Comparison of ENCODE assay signal across 10 cellular contexts in genomic region chr14:52741865-52742264, GRCh38. TPM values are rescaled to one million over a fixed set of nuclear protein-coding genes. Genes with fewer than 3 reads are reported as not detected.
A peak's percentile ranks its signal among the peaks of the same experiment; 100 is the strongest.
DNase-seq lines count a peak whose midpoint lies in the region; ATAC-seq, FAIRE-seq and TF ChIP-seq lines count a peak whose summit lies in the region.
"Had no signal": no experiment of that assay in that cellular context is flagged by ENCODE, and none has a peak within 500 bp of the region (broad histone marks: within the 10 kb centered on the region; RNA-seq: fewer than 3 reads in every experiment).

No MANE protein-coding gene starts in this region.

- ATAC-seq in activated T-cell treated with anti-CD3 and anti-CD28 coated beads, Interleukin-2, amount 50 U/mL, for 72 hours (replicated peaks in 1 of 2), result peak; percentile 45 to 46
- ATAC-seq in HG03378 (IDR thresholded peaks at IDR 0.05; ENCODE audit: unreplicated experiment), result peak; percentile 37
- no peak for ATAC-seq in HG02970 (IDR thresholded peaks at IDR 0.05; ENCODE audit: low FRiP score, unreplicated experiment)

- no peak for TF ChIP-seq CTCF in chondrocyte (IDR thresholded peaks at IDR 0.05)
- no peak for TF ChIP-seq CTCF in D721Med (IDR thresholded peaks at IDR 0.05; ENCODE audit: insufficient read depth, missing control alignments)
- TF ChIP-seq CTCF in type B pancreatic cell (conservative IDR thresholded peaks at IDR 0.05), result no peak

- H3K36me3 ChIP-seq in subcutaneous abdominal adipose tissue (ENCODE audit: control insufficient read depth in 5 of 5, insufficient read depth in 5 of 5, low read length in 5 of 5), result peaks cover 0 to 5% (median 4%) of the 10 kb centered on the region in 5 donors
- H3K36me3 ChIP-seq: BE2C had no signal

- peaks cover 70% of the 10 kb centered on the region for H3K4me1 Mint-ChIP-seq in activated T-cell treated with anti-CD3 and anti-CD28 coated beads, Interleukin-2, amount 50 U/mL, for 72 hours (ENCODE audit: low read depth)
- H3K4me1 Mint-ChIP-seq in chondrocyte (ENCODE audit: low read depth) (peaks cover 23% of the 10 kb centered on the region), type B pancreatic cell (ENCODE audit: unreplicated experiment) (peaks cover 12% of the 10 kb centered on the region)

- peak in 1 of 2 donors; percentile 16 for DNase-seq in activated T-cell treated with anti-CD3 and anti-CD28 coated beads, Interleukin-2, amount 50 U/mL, for 72 hours
- DNase-seq in activated T-cell treated with anti-CD3 and anti-CD28 coated beads for 4 hours, result no peak
- DNase-seq in chondrocyte (ENCODE audit: low spot score), result no peak
- no peak for DNase-seq in D721Med (ENCODE audit: insufficient read length, low spot score)
- no peak for DNase-seq in type B pancreatic cell (ENCODE audit: extremely low spot score, unreplicated experiment)
- DNase-seq: BE2C had no signal

- no peak overlapping the region for H3K4me3 ChIP-seq in subcutaneous abdominal adipose tissue (ENCODE audit: low read depth in 1 of 5, low read length in 5 of 5)
- H3K4me3 ChIP-seq: suprapubic skin had no signal

- FAIRE-seq in D721Med (lab: Jason Lieb, UNC), result no peak

- H3K27ac Mint-ChIP-seq in activated T-cell treated with anti-CD3 and anti-CD28 coated beads, Interleukin-2, amount 50 U/mL, for 72 hours, result peak overlapping the region; percentile 100
- H3K27ac Mint-ChIP-seq in chondrocyte (ENCODE audit: unreplicated experiment) (peak overlapping the region; percentile 10), type B pancreatic cell (no peak overlapping the region)

- no peaks in the 10 kb centered on the region for H3K27me3 Mint-ChIP-seq in activated T-cell treated with anti-CD3 and anti-CD28 coated beads, Interleukin-2, amount 50 U/mL, for 72 hours (ENCODE audit: low read depth)
- H3K27me3 Mint-ChIP-seq in chondrocyte (ENCODE audit: low read depth), result no peaks in the 10 kb centered on the region
- H3K27me3 Mint-ChIP-seq in type B pancreatic cell, result no peaks in the 10 kb centered on the region

- peak overlapping the region; percentile 79 to 92 for H3K4me3 Mint-ChIP-seq in activated T-cell treated with anti-CD3 and anti-CD28 coated beads, Interleukin-2, amount 50 U/mL, for 72 hours
- H3K4me3 Mint-ChIP-seq in chondrocyte (ENCODE audit: unreplicated experiment) (no peak overlapping the region), type B pancreatic cell (no peak overlapping the region)

- no peaks in the 10 kb centered on the region for H3K27me3 ChIP-seq in subcutaneous abdominal adipose tissue (ENCODE audit: control insufficient read depth in 5 of 5, insufficient read depth in 4 of 5, low read length in 5 of 5)
- H3K27me3 ChIP-seq: BE2C, suprapubic skin had no signal

- H3K27ac ChIP-seq in subcutaneous abdominal adipose tissue (ENCODE audit: low read depth, low read length), result peak overlapping the region; percentile 77
- H3K27ac ChIP-seq: suprapubic skin had no signal

- H3K9me3 Mint-ChIP-seq in activated T-cell treated with anti-CD3 and anti-CD28 coated beads, Interleukin-2, amount 50 U/mL, for 72 hours, result no peaks in the 10 kb centered on the region
- H3K9me3 Mint-ChIP-seq in chondrocyte (ENCODE audit: low read depth) (no peaks in the 10 kb centered on the region), type B pancreatic cell (no peaks in the 10 kb centered on the region)

- H3K9ac ChIP-seq in subcutaneous abdominal adipose tissue (ENCODE audit: low read length in 5 of 5), result peak overlapping the region in 1 of 5 donors; percentile 28

- peaks cover 0 to 8% of the 10 kb centered on the region in 2 donors for H3K36me3 Mint-ChIP-seq in activated T-cell treated with anti-CD3 and anti-CD28 coated beads, Interleukin-2, amount 50 U/mL, for 72 hours (ENCODE audit: insufficient read depth in 2 of 2)
- H3K36me3 Mint-ChIP-seq in chondrocyte (ENCODE audit: low read depth) (peaks cover 1% of the 10 kb centered on the region), type B pancreatic cell (peaks cover 16% of the 10 kb centered on the region)

- peaks cover 0 to 15% (median 12%) of the 10 kb centered on the region in 5 donors for H3K4me1 ChIP-seq in subcutaneous abdominal adipose tissue (ENCODE audit: control insufficient read depth in 5 of 5, insufficient read depth in 5 of 5, low read length in 5 of 5)
- H3K4me1 ChIP-seq: BE2C, suprapubic skin had no signal

- no peaks in the 10 kb centered on the region for H3K9me3 ChIP-seq in subcutaneous abdominal adipose tissue (ENCODE audit: control insufficient read depth in 5 of 5, low read length in 5 of 5)
- H3K9me3 ChIP-seq: BE2C, suprapubic skin had no signal

RNA-seq across cellular contexts. Expression of gene STYX, which starts 11.9 kb away (rescaled TPM):
- total RNA-seq in activated T-cell treated with anti-CD3 and anti-CD28 coated beads, Interleukin-2, amount 50 U/mL, for 72 hours, result 10 to 100 TPM; 15.5 to 16.2 TPM
- total RNA-seq in chondrocyte (17.3 to 21.0 TPM (median 20.9 TPM) in 3 replicates), type B pancreatic cell (ENCODE audit: low replicate concordance) (9.1 and 11.0 TPM in 2 replicates)

RNA-seq across cellular contexts. Expression of gene PSMC6, which starts 34.9 kb away (rescaled TPM):
- total RNA-seq in activated T-cell treated with anti-CD3 and anti-CD28 coated beads, Interleukin-2, amount 50 U/mL, for 72 hours, result 10 to 100 TPM; 90.0 to 91.1 TPM
- total RNA-seq in chondrocyte (58.2 to 76.9 TPM (median 66.4 TPM) in 3 replicates), type B pancreatic cell (ENCODE audit: low replicate concordance) (76.1 and 90.4 TPM in 2 replicates)

RNA-seq across cellular contexts. Expression of gene ERO1A, which starts 46.5 kb away (rescaled TPM):
- total RNA-seq in activated T-cell treated with anti-CD3 and anti-CD28 coated beads, Interleukin-2, amount 50 U/mL, for 72 hours, result 100 to 1,000 TPM in 1 of 2 donors, 10 to 100 TPM in 1; 84.8 to 107 TPM
- total RNA-seq in chondrocyte (43.9 to 59.1 TPM (median 58.7 TPM) in 3 replicates), type B pancreatic cell (ENCODE audit: low replicate concordance) (40.8 and 49.2 TPM in 2 replicates)

RNA-seq across cellular contexts. Expression of gene GNPNAT1, which starts 49.5 kb away (rescaled TPM):
- total RNA-seq in activated T-cell treated with anti-CD3 and anti-CD28 coated beads, Interleukin-2, amount 50 U/mL, for 72 hours, result 10 to 100 TPM; 16.3 to 19.9 TPM
- total RNA-seq in chondrocyte (45.9 to 51.0 TPM (median 48.4 TPM) in 3 replicates), type B pancreatic cell (ENCODE audit: low replicate concordance) (23.7 and 26.6 TPM in 2 replicates)

Comparison
In these comparisons a context has a peak if more than half of its experiments do, and no peak if none do; other contexts are left out.
1. H3K4me3 Mint-ChIP-seq: peak in activated T-cell treated with anti-CD3 and anti-CD28 coated beads, Interleukin-2, amount 50 U/mL, for 72 hours (2 of 2); none in chondrocyte (single experiment) and type B pancreatic cell (single experiment).